34 cellular contexts compared by ENCODE assay signal in the genomic region with DNA sequence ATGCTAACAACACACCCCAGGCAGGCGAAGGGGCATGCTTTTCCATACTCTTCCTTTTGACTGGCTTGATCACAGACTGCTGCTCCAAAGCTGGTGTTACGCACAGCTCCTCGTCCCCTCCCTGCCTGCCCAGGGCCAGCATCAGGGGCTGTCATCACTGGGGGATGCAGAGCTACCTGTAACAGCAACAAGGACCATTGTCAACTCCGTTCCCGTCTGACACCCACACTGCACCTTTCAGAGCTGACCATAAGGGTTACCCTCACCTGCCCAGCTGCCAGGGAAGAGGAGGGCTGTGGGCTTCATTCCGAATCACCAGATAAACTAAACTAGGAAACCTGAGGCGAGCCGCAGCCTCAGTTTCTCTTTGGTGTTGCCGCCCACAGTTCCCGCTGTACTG.
"Had no signal": no experiment of that assay in that cellular context is flagged by ENCODE, and none has a peak within 500 bp of the region (broad histone marks: within the 10 kb centered on the region; RNA-seq: fewer than 3 reads in every experiment).

No MANE protein-coding gene starts in this region.

- H3K4me1 Mint-ChIP-seq: activated B cell treated with CpG ODN at 0.5 μM for 24 hours had no signal

- H3K27ac ChIP-seq: adrenal gland, body of pancreas, breast epithelium, VCaP had no signal

- H3K4me1 ChIP-seq: body of pancreas, breast epithelium had no signal

- ATAC-seq: activated naive CD4-positive, alpha-beta T cell treated with anti-CD3 and anti-CD28 coated beads, Interleukin-2, amount 50 U/mL, for 72 hours; activated T-cell treated with anti-CD3 and anti-CD28 coated beads, Interleukin-2, amount 50 U/mL, for 4 hours; body of pancreas; Panc1; Right ventricle myocardium inferior; SK-N-SH treated with all-trans-retinoic acid at 6 μM for 48 hours; T-cell had no signal

- H3K9me3 ChIP-seq: body of pancreas had no signal

- DNase-seq: activated B cell treated with CpG ODN at 0.5 μM for 24 hours; activated CD4-positive, alpha-beta memory T cell treated with anti-CD3 and anti-CD28 coated beads for 36 hours; activated CD4-positive, alpha-beta T cell treated with anti-CD3 and anti-CD28 coated beads for 4 hours; activated CD4-positive, alpha-beta T cell treated with anti-CD3 and anti-CD28 coated beads, Interleukin-2, amount 50 U/mL, for 1 hour; activated CD4-positive, CD25-positive, alpha-beta regulatory T cell treated with anti-CD3 and anti-CD28 coated beads, Interleukin-2, amount 50 U/mL, for 72 hours; activated CD8-positive, alpha-beta memory T cell treated with anti-CD3 and anti-CD28 coated beads, Interleukin-2, amount 50 U/mL, for 4 hours; activated gamma-delta T cell treated with Interleukin-2 at 50 U/mL for 16 hours; activated naive CD4-positive, alpha-beta T cell treated with anti-CD3 and anti-CD28 coated beads for 36 hours; activated T-cell treated with anti-CD3 and anti-CD28 coated beads for 4 hours; activated T-cell treated with anti-CD3 and anti-CD28 coated beads, Interleukin-2, amount 50 U/mL, for 4 hours; adrenal gland; body of pancreas; Kasumi-1; MG63; NCI-H1048; NCI-H1105 treated with DMSO at 0.1 percent for 48 hours; NCI-H1436; NCI-H1694; NCI-H1930; NCI-H2081 treated with DMSO at 0.1 percent for 48 hours; NCI-H345; NCI-H524 treated with DMSO at 0.1 percent for 48 hours; SIG-M5; T-cell; T-helper 2 cell; T-helper 9 cell had no signal

- FAIRE-seq: astrocyte had no signal

- H3K27me3 Mint-ChIP-seq: activated B cell treated with CpG ODN at 0.5 μM for 24 hours; activated CD4-positive, alpha-beta memory T cell treated with anti-CD3 and anti-CD28 coated beads for 36 hours; T-cell had no signal

- H3K27ac Mint-ChIP-seq: activated B cell treated with CpG ODN at 0.5 μM for 24 hours; activated CD4-positive, alpha-beta memory T cell treated with anti-CD3 and anti-CD28 coated beads for 36 hours; activated naive CD4-positive, alpha-beta T cell treated with anti-CD3 and anti-CD28 coated beads for 36 hours; activated naive CD4-positive, alpha-beta T cell treated with anti-CD3 and anti-CD28 coated beads, Interleukin-2, amount 50 U/mL, for 72 hours; activated T-helper 1 cell treated with anti-CD3 and anti-CD28 coated beads, Interleukin-12 subunit alpha, Interleukin-12 subunit beta, Interleukin-2, Interleukin-4 antibody, amounts not matched to agents 30 ng/mL and 10 ng/mL and 1 ng/mL, durations not matched to agents 14 hours and 24 hours and 36 hours; T-cell had no signal

- H3K27me3 ChIP-seq: adrenal gland, body of pancreas, breast epithelium, MG63 had no signal

- H3K4me3 ChIP-seq: adrenal gland, body of pancreas, breast epithelium, MG63 had no signal

- H3K4me3 Mint-ChIP-seq: activated B cell treated with CpG ODN at 0.5 μM for 24 hours; activated CD4-positive, alpha-beta memory T cell treated with anti-CD3 and anti-CD28 coated beads for 36 hours; activated naive CD4-positive, alpha-beta T cell treated with anti-CD3 and anti-CD28 coated beads for 36 hours; activated T-cell treated with anti-CD3 and anti-CD28 coated beads, Interleukin-2, amount 50 U/mL, for 4 hours; activated T-helper 1 cell treated with anti-CD3 and anti-CD28 coated beads, Interleukin-12 subunit alpha, Interleukin-12 subunit beta, Interleukin-2, Interleukin-4 antibody, amounts not matched to agents 30 ng/mL and 10 ng/mL and 1 ng/mL, durations not matched to agents 14 hours and 24 hours and 36 hours; T-cell had no signal
